13 cellular contexts compared by ENCODE assay signal in genomic region chr6:137870286-137870685, GRCh38. TPM values are rescaled to one million over a fixed set of nuclear protein-coding genes. Genes with fewer than 3 reads are reported as not detected.
DNase-seq lines count a peak whose midpoint lies in the region; ATAC-seq and TF ChIP-seq lines count a peak whose summit lies in the region.
"Had no signal": no experiment of that assay in that cellular context is flagged by ENCODE, and none has a peak within 500 bp of the region (broad histone marks: within the 10 kb centered on the region; RNA-seq: fewer than 3 reads in every experiment).

No MANE protein-coding gene starts in this region.

- peak overlapping the region; percentile 86 for H3K4me3 Mint-ChIP-seq in central memory CD8-positive, alpha-beta T cell
- H3K4me3 Mint-ChIP-seq in naive thymus-derived CD8-positive, alpha-beta T cell, result peak overlapping the region; percentile 92 to 99 (median 96)
- no peak overlapping the region for H3K4me3 Mint-ChIP-seq in GM23338

- H3K79me2 ChIP-seq in Karpas-422 (ENCODE audit: low read length) (no peaks in the 10 kb centered on the region), GM23338 (replicated peaks; ENCODE audit: insufficient read depth) (no peaks in the 10 kb centered on the region)

- H3K36me3 ChIP-seq in Karpas-422 (ENCODE audit: insufficient read depth, low read length) (no peaks in the 10 kb centered on the region), GM23338 (ENCODE audit: insufficient read depth) (no peaks in the 10 kb centered on the region)

- no peaks in the 10 kb centered on the region for H4K20me1 ChIP-seq in Karpas-422 (ENCODE audit: insufficient read depth, low read depth, low read length)
- 0 out of 2 replicates have a peak, but pooled peaks cover 4% of the 10 kb centered on the region for H4K20me1 ChIP-seq in GM23338 (replicated peaks; ENCODE audit: insufficient read depth)

- H3K9me3 ChIP-seq in AG04450 (ENCODE audit: control insufficient read depth, insufficient read depth, low read length) (no peaks in the 10 kb centered on the region; the same call in 1 of the 2 replicates), Karpas-422 (ENCODE audit: low read length) (no peaks in the 10 kb centered on the region)
- H3K9me3 ChIP-seq: tibial artery had no signal

- H3K9me2 ChIP-seq in Karpas-422 (replicated peaks; ENCODE audit: insufficient read depth, low read length) (no peaks in the 10 kb centered on the region), GM23338 (ENCODE audit: insufficient read depth) (0 out of 2 replicates have a peak, but pooled peaks cover 5% of the 10 kb centered on the region)

- no peak for TF ChIP-seq CTCF in AG04450 (IDR thresholded peaks at IDR 0.05; ENCODE audit: low read depth, low read length)
- TF ChIP-seq CTCF in GM23338 (conservative IDR thresholded peaks at IDR 0.05; ENCODE audit: low read depth in 2 of 2), result no peak

- POLR2A ChIA-PET in AG04450 (lab: Yijun Ruan, JAX), result no interaction called here
- POLR2A ChIA-PET in naive thymus-derived CD8-positive, alpha-beta T cell (lab: Charles Lee), result interaction anchor here (0.6 to 3.1 kb wide), 14 partner anchors 11 to 481 kb away, joined by 3 to 16 read pairs (median 6); no protein-coding TSS in a partner anchor

- CTCF ChIA-PET in AG04450 (lab: Charles Lee), result interaction anchor here (0.7 to 5.3 kb wide), 4 partner anchors 74 to 166 kb away, joined by 3 to 30 read pairs (median 10); no protein-coding TSS in a partner anchor

- H3K9me3 Mint-ChIP-seq in central memory CD8-positive, alpha-beta T cell, result no peaks in the 10 kb centered on the region
- H3K9me3 Mint-ChIP-seq in naive thymus-derived CD8-positive, alpha-beta T cell, result no peaks in the 10 kb centered on the region
- no peaks in the 10 kb centered on the region for H3K9me3 Mint-ChIP-seq in GM23338

- ATAC-seq in central memory CD8-positive, alpha-beta T cell (replicated peaks; ENCODE audit: extremely low read depth, poor library complexity, severe bottlenecking), result no peak
- ATAC-seq in naive thymus-derived CD8-positive, alpha-beta T cell, result no peak
- ATAC-seq in GM23338 (no peak), GM18909 (IDR thresholded peaks at IDR 0.05; ENCODE audit: poor library complexity, unreplicated experiment) (no peak)

- H3K27ac ChIP-seq in AG04450 (ENCODE audit: low read depth, low read length) (no peak overlapping the region), Karpas-422 (ENCODE audit: low read length) (no peak overlapping the region), GM23338 (ENCODE audit: low read depth) (no peak overlapping the region)
- H3K27ac ChIP-seq: tibial artery had no signal

- H3K27me3 ChIP-seq in AG04450 (ENCODE audit: control insufficient read depth, insufficient read depth, low read length) (no peaks in the 10 kb centered on the region), Karpas-422 (ENCODE audit: low read length) (peaks cover 5% of the 10 kb centered on the region; the same call in 1 of the 2 replicates), GM23338 (ENCODE audit: insufficient read depth) (peaks cover 24% of the 10 kb centered on the region)
- H3K27me3 ChIP-seq: tibial artery had no signal

- DNase-seq in AG04450 (ENCODE audit: low read depth, low spot score) (no peak), Karpas-422 (peak; percentile 27), GM23338 (ENCODE audit: low spot score) (no peak), SKM-1 (lab: John Stamatoyannopoulos, UW; ENCODE audit: unreplicated experiment) (no peak), NCI-H1048 (lab: John Stamatoyannopoulos, UW) (no peak)
- DNase-seq in central memory CD8-positive, alpha-beta T cell (ENCODE audit: low spot score in 2 of 2), result no peak
- DNase-seq in naive thymus-derived CD8-positive, alpha-beta T cell, result peak in 3 of 10 donors; percentile 29 to 45 (median 35)
- DNase-seq: aorta, DMS 273 treated with DMSO at 0.1 percent for 48 hours, NCI-H1930, small intestine, tibial artery had no signal

- H3F3A ChIP-seq in GM23338 (replicated peaks; ENCODE audit: low read depth), result no peaks in the 10 kb centered on the region

- H3K36me3 Mint-ChIP-seq in central memory CD8-positive, alpha-beta T cell (ENCODE audit: insufficient read depth), result peaks cover 93% of the 10 kb centered on the region
- H3K36me3 Mint-ChIP-seq in naive thymus-derived CD8-positive, alpha-beta T cell, result peaks cover 7 to 48% (median 38%) of the 10 kb centered on the region in 3 donors
- H3K36me3 Mint-ChIP-seq in GM23338 (ENCODE audit: low read depth), result no peaks in the 10 kb centered on the region

- H3K4me2 ChIP-seq in Karpas-422 (ENCODE audit: low read depth, low read length, poor library complexity, severe bottlenecking), result no peak overlapping the region
- H3K4me2 ChIP-seq in GM23338, result no peak overlapping the region

- H3K27ac Mint-ChIP-seq in central memory CD8-positive, alpha-beta T cell (ENCODE audit: low read depth), result peak overlapping the region; percentile 99
- peak overlapping the region; percentile 93 to 99 (median 99) for H3K27ac Mint-ChIP-seq in naive thymus-derived CD8-positive, alpha-beta T cell
- no peak overlapping the region for H3K27ac Mint-ChIP-seq in GM23338

- H2AFZ ChIP-seq in Karpas-422 (ENCODE audit: low read length) (no peak overlapping the region), GM23338 (no peak overlapping the region)

- H3K4me3 ChIP-seq in AG04450 (ENCODE audit: low read depth, low read length) (peak overlapping the region; percentile 28), Karpas-422 (ENCODE audit: low read length) (no peak overlapping the region), GM23338 (no peak overlapping the region)

- peaks cover 87% of the 10 kb centered on the region for H3K4me1 Mint-ChIP-seq in central memory CD8-positive, alpha-beta T cell
- H3K4me1 Mint-ChIP-seq in naive thymus-derived CD8-positive, alpha-beta T cell, result peaks cover 47 to 87% (median 77%) of the 10 kb centered on the region in 4 donors
- peaks cover 20% of the 10 kb centered on the region; the same call in 2 of the 3 replicates for H3K4me1 Mint-ChIP-seq in GM23338

- no peak overlapping the region for H3K9ac ChIP-seq in Karpas-422 (ENCODE audit: low read length)

- H3K4me1 ChIP-seq in Karpas-422 (ENCODE audit: low read length) (peaks cover 33% of the 10 kb centered on the region), GM23338 (ENCODE audit: insufficient read depth) (peaks cover 16% of the 10 kb centered on the region)

- H3K27me3 Mint-ChIP-seq in central memory CD8-positive, alpha-beta T cell, result no peaks in the 10 kb centered on the region
- no peaks in the 10 kb centered on the region for H3K27me3 Mint-ChIP-seq in naive thymus-derived CD8-positive, alpha-beta T cell
- H3K27me3 Mint-ChIP-seq in GM23338 (ENCODE audit: insufficient read depth, low read depth, poor library complexity), result peaks cover 20% of the 10 kb centered on the region

TF ChIP-seq in GM23338, 12 proteins besides CTCF, POLR2A, EP300 and RAD21:
- no peak for TF ChIP-seq EZH2phosphoT487 (IDR thresholded peaks at IDR 0.05; ENCODE audit: unreplicated experiment)
TF ChIP-seq in GM23338: peak in this region for 0.

RNA-seq across cellular contexts. Expression of gene TNFAIP3, which starts 3.2 kb away (rescaled TPM):
- polyA plus RNA-seq in AG04450 (2011; rRNA removed) (16.7 and 19.5 TPM in 2 replicates), GM23338 (2016; fragmentation: Nextera tagmentation; extraction: Ambion mirVana) (2.1 and 3.3 TPM in 2 replicates)
- 10.5 and 13.5 TPM in 2 replicates for polyA minus RNA-seq in AG04450 (2011; rRNA and poly(A)+ RNA removed)
- 0.72 and 0.75 TPM in 2 replicates for total RNA-seq in Karpas-422 (2014; rRNA removed; shearing (Covaris generic); ENCODE audit: low replicate concordance)
- total RNA-seq in naive thymus-derived CD8-positive, alpha-beta T cell, result 100 to 1,000 TPM; 108 to 114 TPM
- 100 to 1,000 TPM in 1 of 3 donors, 10 to 100 TPM in 2; 61.5 to 139 (median 84.3) TPM for polyA plus RNA-seq in naive thymus-derived CD8-positive, alpha-beta T cell
- 2.3 and 4.4 TPM in 2 replicates for total RNA-seq in GM23338 (2014; rRNA removed; shearing (Covaris generic))

Comparison
In these comparisons a context has a peak if more than half of its experiments do, and no peak if none do; other contexts are left out.
1. RNA of gene TNFAIP3, which starts 3.2 kb away (total RNA-seq): 108 to 114 TPM in naive thymus-derived CD8-positive, alpha-beta T cell; 2.3 to 4.4 TPM in GM23338 and 0.72 to 0.75 TPM in Karpas-422; every median in the first group is over 10 times any median in the second.